ENCODE assay signal across 19 cellular contexts in genomic region chr20:32192698-32193097, GRCh38. TPM values are rescaled to one million over a fixed set of nuclear protein-coding genes. Genes with fewer than 3 reads are reported as not detected.
DNase-seq lines count a peak whose midpoint lies in the region; ATAC-seq and TF ChIP-seq lines count a peak whose summit lies in the region.
"Had no signal": no experiment of that assay in that cellular context is flagged by ENCODE, and none has a peak within 500 bp of the region (broad histone marks: within the 10 kb centered on the region; RNA-seq: fewer than 3 reads in every experiment).

No MANE protein-coding gene starts in this region.

- H3K4me3 ChIP-seq in right atrium auricular region (no peak overlapping the region), upper lobe of right lung (no peak overlapping the region)

- ATAC-seq in left ventricle myocardium superior (peak; percentile 5), upper lobe of right lung (peak; percentile 65), HG03520 (IDR thresholded peaks at IDR 0.05; ENCODE audit: unreplicated experiment) (no peak)
- ATAC-seq in activated naive CD8-positive, alpha-beta T cell treated with anti-CD3 and anti-CD28 coated beads, Interleukin-2, amount 50 U/mL, for 24 hours = no peak
- ATAC-seq: sciatic nerve; stimulated activated naive CD8-positive, alpha-beta T cell treated with anti-CD3 and anti-CD28 coated beads, Interleukin-15, amount 100 ng/mL, for 72 hours had no signal

- H3K27ac ChIP-seq in right atrium auricular region (no peak overlapping the region), upper lobe of right lung (peak overlapping the region; percentile 58)

- H3K27me3 ChIP-seq in right atrium auricular region (no peaks in the 10 kb centered on the region), upper lobe of right lung (no peaks in the 10 kb centered on the region)

- H3K36me3 ChIP-seq in right atrium auricular region (peaks cover 26% of the 10 kb centered on the region), upper lobe of right lung (peaks cover 33% of the 10 kb centered on the region)

- H3K36me3 Mint-ChIP-seq in activated naive CD8-positive, alpha-beta T cell treated with anti-CD3 and anti-CD28 coated beads, Interleukin-2, amount 50 U/mL, for 24 hours (ENCODE audit: low read depth) = peaks cover 52% of the 10 kb centered on the region

- H3K4me1 Mint-ChIP-seq in activated naive CD8-positive, alpha-beta T cell treated with anti-CD3 and anti-CD28 coated beads, Interleukin-2, amount 50 U/mL, for 24 hours = peaks cover 72% of the 10 kb centered on the region

- H3K9me3 Mint-ChIP-seq in activated naive CD8-positive, alpha-beta T cell treated with anti-CD3 and anti-CD28 coated beads, Interleukin-2, amount 50 U/mL, for 24 hours = no peaks in the 10 kb centered on the region
- H3K9me3 Mint-ChIP-seq: activated T-helper 1 cell treated with anti-CD3 and anti-CD28 coated beads, Interleukin-12 subunit alpha, Interleukin-12 subunit beta, Interleukin-2, Interleukin-4 antibody, amounts not matched to agents 30 ng/mL and 10 ng/mL and 1 ng/mL, durations not matched to agents 14 hours and 24 hours and 36 hours; stimulated activated naive CD8-positive, alpha-beta T cell treated with anti-CD3 and anti-CD28 coated beads, Interleukin-15, amount 100 ng/mL, for 72 hours had no signal

- no peak overlapping the region for H3K4me3 Mint-ChIP-seq in activated naive CD8-positive, alpha-beta T cell treated with anti-CD3 and anti-CD28 coated beads, Interleukin-2, amount 50 U/mL, for 24 hours
- H3K4me3 Mint-ChIP-seq: activated T-helper 1 cell treated with anti-CD3 and anti-CD28 coated beads, Interleukin-12 subunit alpha, Interleukin-12 subunit beta, Interleukin-2, Interleukin-4 antibody, amounts not matched to agents 30 ng/mL and 10 ng/mL and 1 ng/mL, durations not matched to agents 14 hours and 24 hours and 36 hours; stimulated activated naive CD8-positive, alpha-beta T cell treated with anti-CD3 and anti-CD28 coated beads, Interleukin-15, amount 100 ng/mL, for 72 hours had no signal

- DNase-seq in left ventricle myocardium superior (no peak), right atrium auricular region (ENCODE audit: low spot score) (no peak), mesenteric fat pad (ENCODE audit: low spot score) (peak; percentile 12), upper lobe of right lung (no peak), germinal center (ENCODE audit: low spot score) (no peak), amniotic stem cell (lab: John Stamatoyannopoulos, UW) (no peak)
- DNase-seq in activated naive CD8-positive, alpha-beta T cell treated with anti-CD3 and anti-CD28 coated beads, Interleukin-2, amount 50 U/mL, for 24 hours = no peak
- DNase-seq: activated CD4-positive, alpha-beta T cell treated with anti-CD3 and anti-CD28 coated beads, Interleukin-2, amount 50 U/mL, for 48 hours; amygdala; effector memory CD4-positive, alpha-beta T cell; NCI-H1092; NCI-H2107; NCI-H524; nucleus accumbens; SHP77; stimulated activated naive CD8-positive, alpha-beta T cell treated with anti-CD3 and anti-CD28 coated beads, Interleukin-15, amount 100 ng/mL, for 72 hours had no signal

- no peak for TF ChIP-seq CTCF in right atrium auricular region (IDR thresholded peaks at IDR 0.05)
- no peak for TF ChIP-seq CTCF in upper lobe of right lung (IDR thresholded peaks at IDR 0.05)

- peak overlapping the region; percentile 84 for H3K27ac Mint-ChIP-seq in activated naive CD8-positive, alpha-beta T cell treated with anti-CD3 and anti-CD28 coated beads, Interleukin-2, amount 50 U/mL, for 24 hours
- H3K27ac Mint-ChIP-seq: activated T-helper 1 cell treated with anti-CD3 and anti-CD28 coated beads, Interleukin-12 subunit alpha, Interleukin-12 subunit beta, Interleukin-2, Interleukin-4 antibody, amounts not matched to agents 30 ng/mL and 10 ng/mL and 1 ng/mL, durations not matched to agents 14 hours and 24 hours and 36 hours; stimulated activated naive CD8-positive, alpha-beta T cell treated with anti-CD3 and anti-CD28 coated beads, Interleukin-15, amount 100 ng/mL, for 72 hours had no signal

- intact Hi-C loops in left ventricle myocardium superior (cut with micrococcal nuclease) (no loop called here), upper lobe of right lung (cut with DNase I) (no loop called here)

- no peaks in the 10 kb centered on the region for H3K27me3 Mint-ChIP-seq in activated naive CD8-positive, alpha-beta T cell treated with anti-CD3 and anti-CD28 coated beads, Interleukin-2, amount 50 U/mL, for 24 hours
- H3K27me3 Mint-ChIP-seq: stimulated activated naive CD8-positive, alpha-beta T cell treated with anti-CD3 and anti-CD28 coated beads, Interleukin-15, amount 100 ng/mL, for 72 hours had no signal

- H3K9me3 ChIP-seq in right atrium auricular region (no peaks in the 10 kb centered on the region), upper lobe of right lung (no peaks in the 10 kb centered on the region)

- H3K4me1 ChIP-seq in right atrium auricular region (peaks cover 0 to 47% of the 10 kb centered on the region in 2 donors), upper lobe of right lung (peaks cover 39% of the 10 kb centered on the region)

RNA-seq across cellular contexts. Expression of gene PLAGL2, which starts 14.8 kb away (rescaled TPM):
- total RNA-seq in left ventricle myocardium superior = 6.7 TPM
- total RNA-seq in right atrium auricular region = 1 to 10 TPM; 7.0 to 8.1 TPM
- 8.3 TPM for total RNA-seq in mesenteric fat pad
- 15.9 TPM for total RNA-seq in upper lobe of right lung

RNA-seq across cellular contexts. Expression of gene POFUT1, which starts 15.0 kb away (rescaled TPM):
- total RNA-seq in left ventricle myocardium superior (24.1 TPM), right atrium auricular region (10 to 100 TPM; 26.8 to 31.6 TPM), mesenteric fat pad (40.9 TPM), upper lobe of right lung (31.5 TPM)

Comparison
In these comparisons a context has a peak if more than half of its experiments do, and no peak if none do; other contexts are left out.
1. ATAC-seq: peak in left ventricle myocardium superior (single experiment) and upper lobe of right lung (single experiment); none in activated naive CD8-positive, alpha-beta T cell treated with anti-CD3 and anti-CD28 coated beads, Interleukin-2, amount 50 U/mL, for 24 hours (single experiment) and HG03520 (single experiment).